26 cellular contexts compared by ENCODE assay signal in the genomic region with DNA sequence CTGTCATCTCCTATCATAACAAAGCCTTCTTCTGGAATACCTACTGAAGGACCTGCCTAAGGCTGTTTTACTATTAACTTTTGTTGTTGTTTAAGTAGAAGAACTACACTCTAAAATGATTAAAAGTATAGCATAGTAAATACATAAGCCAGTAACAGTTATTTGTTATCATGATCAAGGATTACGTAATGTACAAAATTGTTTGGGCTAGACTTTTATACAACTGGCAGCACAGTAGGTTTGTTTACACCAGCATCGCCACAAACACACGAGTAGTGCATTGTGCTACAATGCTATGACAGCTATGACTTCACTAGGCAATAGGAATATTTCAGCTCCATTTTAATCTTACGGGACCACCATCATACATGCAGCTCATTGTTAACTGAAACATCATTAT.
"Had no signal": no experiment of that assay in that cellular context is flagged by ENCODE, and none has a peak within 500 bp of the region (broad histone marks: within the 10 kb centered on the region; RNA-seq: fewer than 3 reads in every experiment).

No MANE protein-coding gene starts in this region.

- H3K27ac ChIP-seq: adrenal gland, body of pancreas, epithelial cell of prostate, esophagus squamous epithelium had no signal

- DNase-seq: activated CD4-positive, alpha-beta T cell treated with anti-CD3 and anti-CD28 coated beads for 48 hours; activated CD4-positive, alpha-beta T cell treated with anti-CD3 and anti-CD28 coated beads, Interleukin-2, amount 50 U/mL, for 1 hour; activated CD4-positive, alpha-beta T cell treated with anti-CD3 and anti-CD28 coated beads, Interleukin-2, amount 50 U/mL, for 48 hours; activated CD8-positive, alpha-beta memory T cell treated with anti-CD3 and anti-CD28 coated beads for 24 hours; activated CD8-positive, alpha-beta T cell treated with anti-CD3 and anti-CD28 coated beads for 36 hours; activated effector memory CD4-positive, alpha-beta T cell treated with Interleukin-2 at 50 U/mL for 16 hours; activated naive CD4-positive, alpha-beta T cell treated with anti-CD3 and anti-CD28 coated beads for 36 hours; activated naive CD8-positive, alpha-beta T cell treated with anti-CD3 and anti-CD28 coated beads for 36 hours; activated naive CD8-positive, alpha-beta T cell treated with anti-CD3 and anti-CD28 coated beads, Interleukin-2, amount 50 U/mL, for 24 hours; activated T-cell treated with anti-CD3 and anti-CD28 coated beads, Interleukin-2, amount 50 U/mL, for 4 hours; adrenal gland; amygdala; aorta; body of pancreas; caudate nucleus; effector CD8-positive, alpha-beta T cell; esophagus squamous epithelium; foreskin fibroblast; head of caudate nucleus; T-helper 1 cell; T-helper 17 cell; T1000 had no signal

- FAIRE-seq: colon, endometrium, endothelial cell of umbilical vein had no signal

- H3K4me3 ChIP-seq: adrenal gland, body of pancreas, esophagus squamous epithelium had no signal
